ENCODE assay signal across 9 cellular contexts in genomic region chr4:145487626-145488025, GRCh38. TPM values are rescaled to one million over a fixed set of nuclear protein-coding genes. Genes with fewer than 3 reads are reported as not detected.
DNase-seq lines count a peak whose midpoint lies in the region; ATAC-seq and TF ChIP-seq lines count a peak whose summit lies in the region.
"Had no signal": no experiment of that assay in that cellular context is flagged by ENCODE, and none has a peak within 500 bp of the region (broad histone marks: within the 10 kb centered on the region; RNA-seq: fewer than 3 reads in every experiment).

No MANE protein-coding gene starts in this region.

- DNase-seq in germinal center (ENCODE audit: low spot score) (peak; percentile 71), BE2C (no peak), EL (no peak)
- no peak for DNase-seq in effector memory CD4-positive, alpha-beta T cell
- DNase-seq: GOT3, NCI-H446 treated with DMSO at 0.1 percent for 48 hours had no signal

- peak; percentile 89 for ATAC-seq in GM18858 (IDR thresholded peaks at IDR 0.05; ENCODE audit: unreplicated experiment)
- ATAC-seq in GM21390 (IDR thresholded peaks at IDR 0.05; ENCODE audit: unreplicated experiment), result peak; percentile 92
- ATAC-seq in HG03342 (IDR thresholded peaks at IDR 0.05; ENCODE audit: unreplicated experiment), result peak; percentile 95

- H3K27ac ChIP-seq in effector memory CD4-positive, alpha-beta T cell (ENCODE audit: insufficient read depth, low read length, poor library complexity, severe bottlenecking), result no peak overlapping the region

- peaks cover 2% of the 10 kb centered on the region; the same call in 1 of the 2 replicates for H3K4me1 ChIP-seq in BE2C
- peaks cover 5% of the 10 kb centered on the region for H3K4me1 ChIP-seq in effector memory CD4-positive, alpha-beta T cell (ENCODE audit: control insufficient read depth, insufficient read depth, low read length, poor library complexity, severe bottlenecking)

- H3K9me3 ChIP-seq in BE2C, result no peaks in the 10 kb centered on the region
- no peaks in the 10 kb centered on the region for H3K9me3 ChIP-seq in effector memory CD4-positive, alpha-beta T cell (ENCODE audit: control insufficient read depth, low read length)

- no peaks in the 10 kb centered on the region for H3K36me3 ChIP-seq in BE2C
- H3K36me3 ChIP-seq in effector memory CD4-positive, alpha-beta T cell (ENCODE audit: control insufficient read depth, insufficient read depth, low read length), result no peaks in the 10 kb centered on the region

- H3K27me3 ChIP-seq in BE2C, result no peaks in the 10 kb centered on the region
- no peaks in the 10 kb centered on the region for H3K27me3 ChIP-seq in effector memory CD4-positive, alpha-beta T cell (replicated peaks; ENCODE audit: control insufficient read depth, insufficient read depth, low read length, poor library complexity, severe bottlenecking)

- no peak overlapping the region for H3K4me3 ChIP-seq in BE2C (ENCODE audit: low read depth, low read length)
- H3K4me3 ChIP-seq in effector memory CD4-positive, alpha-beta T cell (ENCODE audit: insufficient read depth, low read depth, low read length, poor library complexity, severe bottlenecking), result no peak overlapping the region

- TF ChIP-seq CTCF in BE2C (IDR thresholded peaks at IDR 0.05; ENCODE audit: low read depth, low read length), result no peak

RNA-seq across cellular contexts. Expression of gene SMAD1, which starts 6.0 kb away (rescaled TPM):
- 14.4 TPM for polyA plus RNA-seq in BE2C (2012; ENCODE audit: insufficient read depth, insufficient read length, low read depth)
